9 cellular contexts compared by ENCODE assay signal in the genomic region with DNA sequence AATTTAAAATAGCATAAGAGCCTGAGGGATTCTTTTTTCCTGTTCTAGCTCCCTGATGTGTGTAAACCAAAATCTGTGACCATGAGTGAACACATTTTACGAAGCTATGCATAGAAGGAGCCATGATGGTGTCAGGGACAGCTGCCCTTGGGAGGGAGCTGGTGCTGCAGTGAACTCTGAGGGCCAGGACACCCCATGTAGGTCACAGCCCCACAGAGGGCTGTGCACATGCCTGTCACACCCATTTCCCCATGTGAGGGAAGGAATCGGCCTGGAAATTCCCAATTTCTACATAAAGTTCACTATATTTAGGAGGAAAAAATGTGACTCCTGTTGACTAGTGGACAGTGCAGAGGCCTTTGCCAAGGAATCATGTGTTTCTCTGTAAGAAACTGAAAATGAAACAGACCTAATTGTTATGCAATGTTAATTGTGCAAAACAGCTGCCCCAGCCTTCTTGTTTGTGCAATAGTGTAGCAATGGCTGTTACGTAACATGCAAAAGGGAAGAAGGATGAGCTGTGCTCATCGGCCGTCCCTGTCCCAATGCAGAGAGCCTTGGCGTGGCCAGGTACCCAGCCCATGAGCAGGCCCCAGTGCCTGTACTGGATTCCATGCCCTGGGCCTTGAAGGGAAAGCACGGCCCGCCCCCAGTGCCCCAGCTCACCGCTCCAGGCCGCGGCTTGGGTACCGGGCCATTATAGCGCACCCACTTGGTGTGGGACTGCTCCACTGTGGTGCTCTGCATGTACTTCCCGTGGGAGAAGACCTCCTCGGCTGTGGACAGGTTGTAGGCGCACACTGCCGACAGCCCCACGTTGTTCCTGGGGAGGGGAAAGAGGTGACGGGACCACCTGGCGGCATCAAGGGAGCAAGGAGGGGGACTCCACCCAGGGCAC.
DNase-seq lines count a peak whose midpoint lies in the region; ATAC-seq and TF ChIP-seq lines count a peak whose summit lies in the region.
"Had no signal": no experiment of that assay in that cellular context is flagged by ENCODE, and none has a peak within 500 bp of the region (broad histone marks: within the 10 kb centered on the region; RNA-seq: fewer than 3 reads in every experiment).

No MANE protein-coding gene starts in this region.

- peaks cover 73% of the 10 kb centered on the region for H3K36me3 Mint-ChIP-seq in T-helper 1 cell treated with Interleukin-12 subunit alpha and Interleukin-12 subunit beta and Interleukin-4 antibody, amounts not matched to agents 30 μg/mL and 1 μg/mL, for 36 hours (ENCODE audit: low read depth)

- H3K27ac ChIP-seq in dorsolateral prefrontal cortex: peak overlapping the region; percentile 58 to 97 (median 90)

- peak in 2 of 56 donors; percentile 7 to 11 for TF ChIP-seq CTCF in dorsolateral prefrontal cortex (IDR thresholded peaks at IDR 0.05 in 54 of 56, conservative IDR thresholded peaks at IDR 0.05 in 2 of 56; ENCODE audit: low read depth in 1 of 56, partially characterized antibody in 56 of 56)
- TF ChIP-seq CTCF in mucosa of descending colon (IDR thresholded peaks at IDR 0.05): no peak

- intact Hi-C loops in dorsolateral prefrontal cortex (cut with DNase I): no loop called here
- intact Hi-C loops in mucosa of descending colon (cut with DNase I, micrococcal nuclease): no loop called here

- H3K9me3 ChIP-seq in mucosa of descending colon: no peaks in the 10 kb centered on the region

- H3K36me3 ChIP-seq in mucosa of descending colon (ENCODE audit: low read depth): no peaks in the 10 kb centered on the region

- DNase-seq in T-helper 1 cell (no peak), dorsolateral prefrontal cortex (peak in 1 of 10 donors; percentile 36), mucosa of descending colon (peak in 1 of 3 donors; percentile 51), ureter (ENCODE audit: low spot score) (peak; percentile 68), hepatic stellate cell (ENCODE audit: low spot score) (no peak)
- DNase-seq: NCI-H1417 treated with DMSO at 0.1 percent for 48 hours had no signal

- H3K4me1 ChIP-seq in mucosa of descending colon (ENCODE audit: low read depth): no peaks in the 10 kb centered on the region

- no peaks in the 10 kb centered on the region for H3K9me3 Mint-ChIP-seq in T-helper 1 cell treated with Interleukin-12 subunit alpha and Interleukin-12 subunit beta and Interleukin-4 antibody, amounts not matched to agents 30 μg/mL and 1 μg/mL, for 36 hours

- H3K4me3 ChIP-seq in dorsolateral prefrontal cortex (peak overlapping the region in 1 of 59 donors; percentile 9), mucosa of descending colon (no peak overlapping the region)

- no peaks in the 10 kb centered on the region for H3K27me3 Mint-ChIP-seq in T-helper 1 cell treated with Interleukin-12 subunit alpha and Interleukin-12 subunit beta and Interleukin-4 antibody, amounts not matched to agents 30 μg/mL and 1 μg/mL, for 36 hours (ENCODE audit: low read depth)

- ATAC-seq in mucosa of descending colon: peak; percentile 75
- ATAC-seq in HG03520 (IDR thresholded peaks at IDR 0.05; ENCODE audit: unreplicated experiment): no peak
- no peak for ATAC-seq in HG03469 (IDR thresholded peaks at IDR 0.05; ENCODE audit: unreplicated experiment)

- H3K27me3 ChIP-seq in dorsolateral prefrontal cortex: no peaks in the 10 kb centered on the region

- no peak overlapping the region for H3K4me3 Mint-ChIP-seq in T-helper 1 cell treated with Interleukin-12 subunit alpha and Interleukin-12 subunit beta and Interleukin-4 antibody, amounts not matched to agents 30 μg/mL and 1 μg/mL, for 36 hours

- peaks cover 30% of the 10 kb centered on the region for H3K4me1 Mint-ChIP-seq in T-helper 1 cell treated with Interleukin-12 subunit alpha and Interleukin-12 subunit beta and Interleukin-4 antibody, amounts not matched to agents 30 μg/mL and 1 μg/mL, for 36 hours (ENCODE audit: low read depth)

- H3K27ac Mint-ChIP-seq in T-helper 1 cell treated with Interleukin-12 subunit alpha and Interleukin-12 subunit beta and Interleukin-4 antibody, amounts not matched to agents 30 μg/mL and 1 μg/mL, for 36 hours: peak overlapping the region; percentile 26
